In genomic region chr15:93035092-93035915, GRCh38 we compare ENCODE assay signal across 1 cellular context.
TF ChIP-seq lines count a peak whose summit lies in the region.

No MANE protein-coding gene starts in this region.

TF ChIP-seq in HepG2, 621 proteins besides CTCF, POLR2A, EP300 and RAD21 (continued from another document):
- TF ChIP-seq CBX5 (CRISPR knock-in tag; IDR thresholded peaks at IDR 0.05; ENCODE audit: borderline replicate concordance) (no peak), NKX3-1 (CRISPR knock-in tag; IDR thresholded peaks at IDR 0.05) (no peak), HNRNPK (IDR thresholded peaks at IDR 0.05; ENCODE audit: low read depth, low read length, poor library complexity, severe bottlenecking) (no peak), RXRB (CRISPR knock-in tag; IDR thresholded peaks at IDR 0.05; ENCODE audit: borderline replicate concordance) (no peak), RAD51 (IDR thresholded peaks at IDR 0.05; ENCODE audit: borderline replicate concordance) (no peak), RBAK (CRISPR knock-in tag; IDR thresholded peaks at IDR 0.05) (no peak), ZNF432 (CRISPR knock-in tag; IDR thresholded peaks at IDR 0.05; ENCODE audit: borderline replicate concordance) (no peak), KLF6 (CRISPR knock-in tag; IDR thresholded peaks at IDR 0.05) (no peak), ZC3H13 (CRISPR knock-in tag; IDR thresholded peaks at IDR 0.05) (no peak), ZFP36L1 (CRISPR knock-in tag; IDR thresholded peaks at IDR 0.05) (no peak), PBX2 (CRISPR knock-in tag; IDR thresholded peaks at IDR 0.05) (no peak), ZKSCAN8 (CRISPR knock-in tag; IDR thresholded peaks at IDR 0.05; ENCODE audit: borderline replicate concordance) (no peak), TOE1 (CRISPR knock-in tag; IDR thresholded peaks at IDR 0.05) (no peak), EZH2 (conservative IDR thresholded peaks at IDR 0.05; ENCODE audit: low read depth, low read length) (no peak), MXD1 (CRISPR knock-in tag; IDR thresholded peaks at IDR 0.05) (no peak), ZKSCAN5 (CRISPR knock-in tag; IDR thresholded peaks at IDR 0.05) (no peak)
